Comparison of ENCODE assay signal across 1 cellular context in genomic region chr14:68521557-68521901, GRCh38.
TF ChIP-seq lines count a peak whose summit lies in the region.

No MANE protein-coding gene starts in this region.

TF ChIP-seq in HepG2, 621 proteins besides CTCF, POLR2A, EP300 and RAD21 (continued from another document):
- TF ChIP-seq ZZZ3 (CRISPR knock-in tag; IDR thresholded peaks at IDR 0.05; ENCODE audit: borderline replicate concordance) (no peak), ZNF704 (CRISPR knock-in tag; IDR thresholded peaks at IDR 0.05; ENCODE audit: borderline replicate concordance) (no peak), KDM5A (IDR thresholded peaks at IDR 0.05; ENCODE audit: borderline replicate concordance, low read length) (no peak), ZNF777 (CRISPR knock-in tag; IDR thresholded peaks at IDR 0.05) (0 out of 2 replicates have a peak, but pooled peaks have one; percentile 7)
